Comparison of ENCODE assay signal across 20 cellular contexts in the genomic region with DNA sequence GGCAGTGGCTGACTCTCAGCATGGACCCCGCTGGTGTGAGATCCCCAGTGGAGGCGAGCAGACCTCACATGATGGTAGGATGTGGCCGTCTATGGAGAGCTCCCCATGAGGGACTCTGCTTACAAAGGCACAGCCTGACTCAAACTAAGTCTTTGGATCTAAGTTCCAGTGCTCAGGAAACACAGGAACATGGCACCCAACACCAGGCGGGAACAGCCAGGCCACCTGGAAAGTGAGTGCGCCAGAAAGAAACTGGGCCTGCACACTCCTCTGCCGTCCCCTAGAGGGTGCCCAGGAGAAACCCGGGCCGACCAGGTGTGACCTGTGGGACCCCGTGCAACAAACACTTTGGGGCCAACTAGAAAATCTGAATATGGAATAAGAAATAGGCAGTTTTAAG. TPM values are rescaled to one million over a fixed set of nuclear protein-coding genes. Genes with fewer than 3 reads are reported as not detected.
A peak's percentile ranks its signal among the peaks of the same experiment; 100 is the strongest.
DNase-seq lines count a peak whose midpoint lies in the region; ATAC-seq and TF ChIP-seq lines count a peak whose summit lies in the region.
"Had no signal": no experiment of that assay in that cellular context is flagged by ENCODE, and none has a peak within 500 bp of the region (broad histone marks: within the 10 kb centered on the region; RNA-seq: fewer than 3 reads in every experiment).

No MANE protein-coding gene starts in this region.

- H3K27ac ChIP-seq in 22Rv1: no peak overlapping the region
- H3K27ac ChIP-seq: epithelial cell of prostate, parathyroid adenoma, Peyer's patch had no signal

- ATAC-seq in activated CD8-positive, alpha-beta T cell treated with anti-CD3 and anti-CD28 coated beads for 36 hours: no peak
- ATAC-seq in HG02970 (IDR thresholded peaks at IDR 0.05; ENCODE audit: low FRiP score, unreplicated experiment) (no peak), GM21367 (IDR thresholded peaks at IDR 0.05; ENCODE audit: unreplicated experiment) (no peak)

- H3K9me3 Mint-ChIP-seq in activated CD8-positive, alpha-beta T cell treated with anti-CD3 and anti-CD28 coated beads for 36 hours: no peaks in the 10 kb centered on the region
- H3K9me3 Mint-ChIP-seq: activated CD4-positive, alpha-beta T cell treated with anti-CD3 and anti-CD28 coated beads, Interleukin-2, amount 10 ng/mL, durations not matched to agents 24 days and 14 days; activated naive CD4-positive, alpha-beta T cell treated with anti-CD3 and anti-CD28 coated beads for 36 hours; CD4-positive, alpha-beta memory T cell; immature natural killer cell; naive B cell had no signal

- TF ChIP-seq CTCF in 22Rv1 (IDR thresholded peaks at IDR 0.05) (peak; percentile 34), GM12873 (IDR thresholded peaks at IDR 0.05; ENCODE audit: insufficient read depth, low read depth, low read length, missing control alignments) (peak; percentile 10), fibroblast of mammary gland (conservative IDR thresholded peaks at IDR 0.05; ENCODE audit: control insufficient read depth, insufficient read depth, low read depth, low read length) (peak; percentile 26)
- TF ChIP-seq CTCF in activated CD8-positive, alpha-beta T cell treated with anti-CD3 and anti-CD28 coated beads for 36 hours (IDR thresholded peaks at IDR 0.05): peak; percentile 39

- DNase-seq in activated CD8-positive, alpha-beta T cell treated with anti-CD3 and anti-CD28 coated beads for 36 hours: no peak
- no peak for DNase-seq in fibroblast of mammary gland (ENCODE audit: low read depth)
- DNase-seq in MV-4-11 (lab: John Stamatoyannopoulos, UW): no peak
- no peak for DNase-seq in COLO668 (lab: John Stamatoyannopoulos, UW; ENCODE audit: unreplicated experiment)
- DNase-seq: activated CD4-positive, alpha-beta T cell treated with anti-CD3 and anti-CD28 coated beads, Interleukin-2, amount 10 ng/mL, durations not matched to agents 24 days and 14 days; activated naive CD4-positive, alpha-beta T cell treated with anti-CD3 and anti-CD28 coated beads for 36 hours; aorta; CD4-positive, alpha-beta memory T cell; immature natural killer cell; naive B cell; NCI-H146; NCI-H82; Peyer's patch had no signal

- no peak overlapping the region for H3K4me3 Mint-ChIP-seq in activated CD8-positive, alpha-beta T cell treated with anti-CD3 and anti-CD28 coated beads for 36 hours
- H3K4me3 Mint-ChIP-seq: activated CD4-positive, alpha-beta T cell treated with anti-CD3 and anti-CD28 coated beads, Interleukin-2, amount 10 ng/mL, durations not matched to agents 24 days and 14 days; activated naive CD4-positive, alpha-beta T cell treated with anti-CD3 and anti-CD28 coated beads for 36 hours; CD4-positive, alpha-beta memory T cell; immature natural killer cell; naive B cell had no signal

- CTCF ChIA-PET in activated CD8-positive, alpha-beta T cell treated with anti-CD3 and anti-CD28 coated beads for 36 hours (lab: Charles Lee): interaction anchor here (0.6 to 2.0 kb wide), 3 partner anchors 9 to 24 kb away, joined by 3 to 5 read pairs (median 5); a partner anchor contains a TSS

- POLR2A ChIA-PET in activated CD8-positive, alpha-beta T cell treated with anti-CD3 and anti-CD28 coated beads for 36 hours (lab: Charles Lee): interaction anchor here (1.3 to 1.5 kb wide), 2 partner anchors 9 to 10 kb away, joined by 5 to 7 read pairs; a partner anchor contains a TSS

- intact Hi-C loops in activated CD8-positive, alpha-beta T cell treated with anti-CD3 and anti-CD28 coated beads for 36 hours (cut with micrococcal nuclease): no loop called here

- H3K27me3 Mint-ChIP-seq in activated CD8-positive, alpha-beta T cell treated with anti-CD3 and anti-CD28 coated beads for 36 hours: no peaks in the 10 kb centered on the region
- H3K27me3 Mint-ChIP-seq: activated CD4-positive, alpha-beta T cell treated with anti-CD3 and anti-CD28 coated beads, Interleukin-2, amount 10 ng/mL, durations not matched to agents 24 days and 14 days; CD4-positive, alpha-beta memory T cell; naive B cell had no signal

- no peak overlapping the region for H3K27ac Mint-ChIP-seq in activated CD8-positive, alpha-beta T cell treated with anti-CD3 and anti-CD28 coated beads for 36 hours
- H3K27ac Mint-ChIP-seq: activated CD4-positive, alpha-beta T cell treated with anti-CD3 and anti-CD28 coated beads, Interleukin-2, amount 10 ng/mL, durations not matched to agents 24 days and 14 days; activated naive CD4-positive, alpha-beta T cell treated with anti-CD3 and anti-CD28 coated beads for 36 hours; immature natural killer cell had no signal

- H3K36me3 Mint-ChIP-seq in activated CD8-positive, alpha-beta T cell treated with anti-CD3 and anti-CD28 coated beads for 36 hours (ENCODE audit: low read depth): peaks cover 57% of the 10 kb centered on the region

- H3K4me1 Mint-ChIP-seq in activated CD8-positive, alpha-beta T cell treated with anti-CD3 and anti-CD28 coated beads for 36 hours (ENCODE audit: low read depth): no peaks in the 10 kb centered on the region
- H3K4me1 Mint-ChIP-seq: activated CD4-positive, alpha-beta T cell treated with anti-CD3 and anti-CD28 coated beads, Interleukin-2, amount 10 ng/mL, durations not matched to agents 24 days and 14 days; immature natural killer cell; naive B cell had no signal

- no peak overlapping the region for H3K4me3 ChIP-seq in fibroblast of mammary gland (ENCODE audit: control insufficient read depth, low read depth, low read length)
- H3K4me3 ChIP-seq: lung, Peyer's patch had no signal

RNA-seq across cellular contexts. Expression of a gene that starts 10.0 kb away (rescaled TPM):
- total RNA-seq in activated CD8-positive, alpha-beta T cell treated with anti-CD3 and anti-CD28 coated beads for 36 hours: 10 to 100 TPM; 77.6 to 78.6 TPM
